25 cellular contexts compared by ENCODE assay signal in genomic region chr1:185972096-185972875, GRCh38.
DNase-seq lines count a peak whose midpoint lies in the region; ATAC-seq, FAIRE-seq and TF ChIP-seq lines count a peak whose summit lies in the region.
"Had no signal": no experiment of that assay in that cellular context is flagged by ENCODE, and none has a peak within 500 bp of the region (broad histone marks: within the 10 kb centered on the region; RNA-seq: fewer than 3 reads in every experiment).

No MANE protein-coding gene starts in this region.

- no peak for TF ChIP-seq POLR2A in H54 (IDR thresholded peaks at IDR 0.05; ENCODE audit: low read depth, low read length)

- TF ChIP-seq CTCF in fibroblast of villous mesenchyme (IDR thresholded peaks at IDR 0.05; ENCODE audit: insufficient read depth, low read depth, low read length) (no peak), osteoblast (IDR thresholded peaks at IDR 0.05; ENCODE audit: extremely low read depth, low read depth, low read length) (no peak), kidney (IDR thresholded peaks at IDR 0.05; ENCODE audit: borderline replicate concordance, extremely low read depth, insufficient read depth) (no peak)

- no peak for ATAC-seq in GM21515 (IDR thresholded peaks at IDR 0.05; ENCODE audit: unreplicated experiment)
- ATAC-seq: activated CD4-positive, alpha-beta T cell treated with anti-CD3 and anti-CD28 coated beads for 36 hours; naive thymus-derived CD4-positive, alpha-beta T cell; stimulated activated effector memory CD8-positive, alpha-beta T cell treated with anti-CD3 and anti-CD28 coated beads, Interleukin-12 subunit alpha, Interleukin-12 subunit beta, amount 100 ng/mL, for 72 hours; T-cell had no signal

- peak overlapping the region; percentile 30 for H3K4me2 ChIP-seq in osteoblast (ENCODE audit: insufficient read depth, low read length)

- H3K27me3 ChIP-seq in osteoblast (ENCODE audit: insufficient read depth, low read length): no peaks in the 10 kb centered on the region
- H3K27me3 ChIP-seq: suprapubic skin, vagina had no signal

- no peaks in the 10 kb centered on the region for H3K79me2 ChIP-seq in osteoblast (ENCODE audit: insufficient read depth, low read length)

- H3K4me1 ChIP-seq in osteoblast (ENCODE audit: insufficient read depth, low read length): peaks cover 50% of the 10 kb centered on the region
- H3K4me1 ChIP-seq in kidney (ENCODE audit: control insufficient read depth in 1 of 2, insufficient read depth in 1 of 2, low read depth in 1 of 2, low read length in 2 of 2): no peaks in the 10 kb centered on the region
- H3K4me1 ChIP-seq: suprapubic skin, vagina had no signal

- FAIRE-seq in kidney (lab: Jason Lieb, UNC) (no peak), H54 (lab: Jason Lieb, UNC) (no peak)

- H3K36me3 ChIP-seq in osteoblast (ENCODE audit: insufficient read depth, low read length): no peaks in the 10 kb centered on the region
- no peaks in the 10 kb centered on the region for H3K36me3 ChIP-seq in kidney (ENCODE audit: control insufficient read depth in 1 of 2, insufficient read depth in 2 of 2, low read length in 2 of 2)
- H3K36me3 ChIP-seq: suprapubic skin, vagina had no signal

- H3K27ac ChIP-seq in osteoblast (ENCODE audit: low read depth, low read length) (peak overlapping the region; percentile 68), kidney (ENCODE audit: low read depth in 2 of 2, low read length in 2 of 2) (no peak overlapping the region)
- H3K27ac ChIP-seq: suprapubic skin, vagina had no signal

- H4K20me1 ChIP-seq in osteoblast (ENCODE audit: insufficient read depth, low read length): no peaks in the 10 kb centered on the region

- DNase-seq in EH (ENCODE audit: low read depth) (peak; percentile 77), RPMI7951 (ENCODE audit: low read depth) (peak; percentile 22), fibroblast of villous mesenchyme (ENCODE audit: low read depth) (peak; percentile 21), osteoblast (ENCODE audit: insufficient read length, low spot score, missing footprints) (no peak), kidney (no peak), NCI-H146 treated with DMSO at 0.1 percent for 48 hours (lab: John Stamatoyannopoulos, UW; ENCODE audit: unreplicated experiment) (no peak), H54 (ENCODE audit: insufficient read length, low spot score) (no peak)
- DNase-seq: activated CD4-positive, alpha-beta T cell treated with anti-CD3 and anti-CD28 coated beads for 36 hours; activated naive CD4-positive, alpha-beta T cell treated with anti-CD3 and anti-CD28 coated beads, Interleukin-2, amount 50 U/mL, for 16 hours; CD4-positive, CD25-positive, alpha-beta regulatory T cell; cerebellar nuclear complex; H9; KG1; MV-4-11; naive thymus-derived CD4-positive, alpha-beta T cell; NCI-H187 treated with DMSO at 0.1 percent for 48 hours; NCI-H345; NCI-H82; posterior cingulate gyrus; Right ventricle myocardium superior; T-cell had no signal

- no peak overlapping the region for H3K9ac ChIP-seq in kidney (ENCODE audit: low read length in 2 of 2)

- H2AFZ ChIP-seq in osteoblast (ENCODE audit: low read length): no peak overlapping the region

- intact Hi-C loops in kidney (cut with DNase I): no loop called here

- H3K9me3 ChIP-seq in osteoblast (ENCODE audit: low read depth, low read length) (no peaks in the 10 kb centered on the region), kidney (ENCODE audit: control insufficient read depth in 1 of 2, low read length in 2 of 2) (no peaks in the 10 kb centered on the region)
- H3K9me3 ChIP-seq: suprapubic skin, vagina had no signal

- H3K4me3 ChIP-seq in fibroblast of villous mesenchyme (ENCODE audit: low read depth, low read length) (no peak overlapping the region), osteoblast (ENCODE audit: insufficient read depth, low read length) (no peak overlapping the region), kidney (ENCODE audit: low read length in 2 of 2) (no peak overlapping the region)
- H3K4me3 ChIP-seq: suprapubic skin, vagina had no signal

Comparison
In these comparisons a context has a peak if more than half of its experiments do, and no peak if none do; other contexts are left out.
1. DNase-seq: peak in EH (single experiment), RPMI7951 (single experiment) and fibroblast of villous mesenchyme (single experiment); none in osteoblast (single experiment), kidney (single experiment), NCI-H146 treated with DMSO at 0.1 percent for 48 hours (single experiment) and H54 (single experiment).